Comparison of ENCODE assay signal across 25 cellular contexts in genomic region chr2:20691076-20691708, GRCh38. TPM values are rescaled to one million over a fixed set of nuclear protein-coding genes. Genes with fewer than 3 reads are reported as not detected.
"Had no signal": no experiment of that assay in that cellular context is flagged by ENCODE, and none has a peak within 500 bp of the region (broad histone marks: within the 10 kb centered on the region; RNA-seq: fewer than 3 reads in every experiment).

No MANE protein-coding gene starts in this region.

- DNase-seq: colonic mucosa; dermis blood vessel endothelial cell; effector memory CD4-positive, alpha-beta T cell; erythroblast; foreskin fibroblast; gastrocnemius medialis; head of caudate nucleus; kidney; left ventricle myocardium inferior; lower lobe of right lung; mucosa of descending colon; naive B cell; spleen; stimulated activated naive CD4-positive, alpha-beta T cell treated with Interleukin-2 at 50 U/mL for 16 hours; substantia nigra; testis; tibial artery had no signal

- H3K27me3 ChIP-seq: colonic mucosa, gastrocnemius medialis, neural progenitor cell, right atrium auricular region, spleen, testis, tibial artery had no signal

- H3K27me3 Mint-ChIP-seq: central memory CD8-positive, alpha-beta T cell; naive B cell; natural killer cell treated with Interleukin-12 subunit alpha and Interleukin-12 subunit beta and Interleukin-15 and Interleukin-18, amount 100 ng/mL, for 72 hours; type B pancreatic cell had no signal

- H3K27ac Mint-ChIP-seq: naive B cell; natural killer cell treated with Interleukin-12 subunit alpha and Interleukin-12 subunit beta and Interleukin-15 and Interleukin-18, amount 100 ng/mL, for 72 hours; neural progenitor cell; type B pancreatic cell had no signal

- H3K4me1 ChIP-seq: colonic mucosa, gastrocnemius medialis, left ventricle myocardium inferior, lower lobe of right lung, neural progenitor cell, prostate gland, right atrium auricular region, spleen, testis had no signal

- ATAC-seq: gastrocnemius medialis; lower lobe of right lung; mucosa of descending colon; natural killer cell treated with Interleukin-12 subunit alpha and Interleukin-12 subunit beta and Interleukin-15 and Interleukin-18, amount 100 ng/mL, for 72 hours had no signal

- H3K9ac ChIP-seq: neural progenitor cell had no signal

- H3K4me3 Mint-ChIP-seq: central memory CD8-positive, alpha-beta T cell; naive B cell; natural killer cell treated with Interleukin-12 subunit alpha and Interleukin-12 subunit beta and Interleukin-15 and Interleukin-18, amount 100 ng/mL, for 72 hours; neural progenitor cell; type B pancreatic cell had no signal

- H3K4me1 Mint-ChIP-seq: central memory CD8-positive, alpha-beta T cell; neural progenitor cell had no signal

- H3K36me3 ChIP-seq: colonic mucosa, gastrocnemius medialis, neural progenitor cell, prostate gland, right atrium auricular region had no signal

- H3K4me2 ChIP-seq: neural progenitor cell had no signal

- H3K4me3 ChIP-seq: colonic mucosa, gastrocnemius medialis, left ventricle myocardium inferior, lower lobe of right lung, mucosa of descending colon, neural progenitor cell, prostate gland, right atrium auricular region, skin epidermis, spleen, testis, tibial artery had no signal

- H3K27ac ChIP-seq: colonic mucosa, gastrocnemius medialis, left ventricle myocardium inferior, lower lobe of right lung, neural progenitor cell, prostate gland, right atrium auricular region, skin epidermis, spleen, testis, tibial artery had no signal

- H3K9me3 Mint-ChIP-seq: central memory CD8-positive, alpha-beta T cell; natural killer cell treated with Interleukin-12 subunit alpha and Interleukin-12 subunit beta and Interleukin-15 and Interleukin-18, amount 100 ng/mL, for 72 hours; neural progenitor cell; type B pancreatic cell had no signal

- H2AFZ ChIP-seq: neural progenitor cell had no signal

- H3K9me3 ChIP-seq: colonic mucosa, gastrocnemius medialis, lower lobe of right lung, mucosa of descending colon, prostate gland, right atrium auricular region, testis, tibial artery had no signal

RNA-seq across cellular contexts. Expression of gene GDF7, which starts 24.2 kb away (rescaled TPM):
- total RNA-seq: osteoblast had no signal
